15 cellular contexts compared by ENCODE assay signal in the genomic region with DNA sequence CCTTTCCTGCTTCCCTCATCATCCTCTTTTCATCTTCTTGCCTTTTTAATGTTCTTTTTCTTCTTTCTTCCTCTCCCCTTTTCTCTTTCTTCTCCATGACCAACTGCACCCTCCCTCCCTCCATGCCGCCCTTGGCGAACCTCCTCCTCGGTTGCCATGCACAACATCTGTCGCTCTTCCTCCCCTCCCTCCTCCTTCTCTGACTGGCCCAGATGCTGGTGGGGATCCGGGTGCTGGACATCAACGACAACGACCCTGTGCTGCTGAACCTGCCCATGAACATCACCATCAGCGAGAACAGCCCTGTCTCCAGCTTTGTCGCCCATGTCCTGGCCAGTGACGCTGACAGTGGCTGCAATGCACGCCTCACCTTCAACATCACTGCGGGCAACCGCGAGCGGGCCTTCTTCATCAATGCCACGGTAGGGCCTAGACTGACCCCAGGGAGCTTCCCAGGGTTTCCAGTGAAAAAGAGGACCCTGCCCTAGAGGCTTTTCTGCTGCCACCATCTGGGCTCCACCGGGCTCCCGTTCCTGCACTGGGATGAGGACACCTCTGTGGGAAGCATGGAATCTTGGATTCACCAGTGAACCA. TPM values are rescaled to one million over a fixed set of nuclear protein-coding genes. Genes with fewer than 3 reads are reported as not detected.
DNase-seq lines count a peak whose midpoint lies in the region; ATAC-seq and TF ChIP-seq lines count a peak whose summit lies in the region.
"Had no signal": no experiment of that assay in that cellular context is flagged by ENCODE, and none has a peak within 500 bp of the region (broad histone marks: within the 10 kb centered on the region; RNA-seq: fewer than 3 reads in every experiment).

No MANE protein-coding gene starts in this region.

- no peak overlapping the region for H3K23ac ChIP-seq in mesendoderm (ENCODE audit: low read length)

- H3K27me3 Mint-ChIP-seq in CD14-positive monocyte (ENCODE audit: low read depth in 3 of 3): peaks cover 2 to 9% (median 4%) of the 10 kb centered on the region in 3 donors
- H3K27me3 Mint-ChIP-seq in stimulated activated naive CD8-positive, alpha-beta T cell treated with anti-CD3 and anti-CD28 coated beads, Interleukin-15, amount 100 ng/mL, for 72 hours: no peaks in the 10 kb centered on the region

- no peaks in the 10 kb centered on the region for H3K36me3 ChIP-seq in HEK293 (ENCODE audit: control insufficient read depth in 2 of 2, insufficient read depth in 1 of 2, low read length in 2 of 2)
- no peaks in the 10 kb centered on the region for H3K36me3 ChIP-seq in lower lobe of right lung
- H3K36me3 ChIP-seq in mesendoderm (ENCODE audit: control insufficient read depth, insufficient read depth, low read length): no peaks in the 10 kb centered on the region
- H3K36me3 ChIP-seq: BE2C had no signal

- no peak overlapping the region for H2AK5ac ChIP-seq in mesendoderm (ENCODE audit: low read length)

- H4K5ac ChIP-seq in mesendoderm (ENCODE audit: low read length): no peak overlapping the region

- no peak overlapping the region for H3K18ac ChIP-seq in mesendoderm (ENCODE audit: low read length)

- no peak overlapping the region for H4K8ac ChIP-seq in mesendoderm (ENCODE audit: low read depth, low read length)

- H3K4me1 ChIP-seq in HEK293 (ENCODE audit: control insufficient read depth, insufficient read depth, low read length): no peaks in the 10 kb centered on the region
- H3K4me1 ChIP-seq in lower lobe of right lung: peaks cover 14% of the 10 kb centered on the region
- no peaks in the 10 kb centered on the region for H3K4me1 ChIP-seq in mesendoderm (ENCODE audit: control insufficient read depth, low read depth, low read length)
- H3K4me1 ChIP-seq: BE2C, Caco-2 had no signal

- H3K4me1 Mint-ChIP-seq in CD14-positive monocyte: peaks cover 40% of the 10 kb centered on the region
- peaks cover 22% of the 10 kb centered on the region for H3K4me1 Mint-ChIP-seq in stimulated activated naive CD8-positive, alpha-beta T cell treated with anti-CD3 and anti-CD28 coated beads, Interleukin-15, amount 100 ng/mL, for 72 hours

- H2BK120ac ChIP-seq in mesendoderm (ENCODE audit: low read depth, low read length): no peak overlapping the region

- no peak for TF ChIP-seq CTCF in CD14-positive monocyte (IDR thresholded peaks at IDR 0.05)
- TF ChIP-seq CTCF in HEK293 (tag by site-specific recombination; IDR thresholded peaks at IDR 0.05): no peak
- TF ChIP-seq CTCF in lower lobe of right lung (IDR thresholded peaks at IDR 0.05): no peak

- DNase-seq in CD14-positive monocyte (ENCODE audit: low spot score) (peak; percentile 24), lower lobe of right lung (peak; percentile 33), SKM-1 (lab: John Stamatoyannopoulos, UW; ENCODE audit: unreplicated experiment) (no peak), mesendoderm (no peak)
- no peak for DNase-seq in stimulated activated naive CD8-positive, alpha-beta T cell treated with anti-CD3 and anti-CD28 coated beads, Interleukin-15, amount 100 ng/mL, for 72 hours
- DNase-seq: BE2C; Caco-2; CD8-positive, alpha-beta T cell; DND-41; GDM1; H7 had no signal

- no peak overlapping the region for H3K4me2 ChIP-seq in mesendoderm (ENCODE audit: low read length)
- H3K4me2 ChIP-seq: A549, GM23338 had no signal

- no peak overlapping the region for H3K27ac Mint-ChIP-seq in CD14-positive monocyte
- H3K27ac Mint-ChIP-seq in stimulated activated naive CD8-positive, alpha-beta T cell treated with anti-CD3 and anti-CD28 coated beads, Interleukin-15, amount 100 ng/mL, for 72 hours: peak overlapping the region; percentile 3 to 12
- H3K27ac Mint-ChIP-seq: CD8-positive, alpha-beta T cell; GM23338 had no signal

- H3K36me3 Mint-ChIP-seq in CD14-positive monocyte: peaks cover 2 to 8% of the 10 kb centered on the region in 2 donors
- H3K36me3 Mint-ChIP-seq: CD8-positive, alpha-beta T cell had no signal

- H2BK15ac ChIP-seq in mesendoderm (replicated peaks; ENCODE audit: low read depth): no peak overlapping the region

- no peak overlapping the region for H3K27ac ChIP-seq in HEK293 (ENCODE audit: extremely low read depth, low read depth, low read length)
- no peak overlapping the region for H3K27ac ChIP-seq in lower lobe of right lung
- no peak overlapping the region for H3K27ac ChIP-seq in mesendoderm (ENCODE audit: low read depth, low read length)
- H3K27ac ChIP-seq: A549, C4-2B had no signal

- CTCF ChIA-PET in HEK293 (lab: Yijun Ruan, JAX): interaction anchor here (2.0 kb wide), 1 partner anchor 12 kb away, joined by 7 read pairs; a partner anchor contains a TSS

- no peaks in the 10 kb centered on the region for H3K27me3 ChIP-seq in lower lobe of right lung (ENCODE audit: low read depth)
- H3K27me3 ChIP-seq in mesendoderm (ENCODE audit: insufficient read depth, low read length, poor library complexity): no peaks in the 10 kb centered on the region
- H3K27me3 ChIP-seq: BE2C had no signal

- no peaks in the 10 kb centered on the region for H3K9me3 ChIP-seq in HEK293 (ENCODE audit: control insufficient read depth, insufficient read depth, low read depth, low read length)
- no peaks in the 10 kb centered on the region for H3K9me3 ChIP-seq in lower lobe of right lung
- H3K9me3 ChIP-seq: A549, BE2C, Caco-2 had no signal

- no peak overlapping the region for H3K4me3 Mint-ChIP-seq in CD14-positive monocyte
- no peak overlapping the region for H3K4me3 Mint-ChIP-seq in stimulated activated naive CD8-positive, alpha-beta T cell treated with anti-CD3 and anti-CD28 coated beads, Interleukin-15, amount 100 ng/mL, for 72 hours
- H3K4me3 Mint-ChIP-seq: CD8-positive, alpha-beta T cell; GM23338 had no signal

- H3K79me1 ChIP-seq in mesendoderm (ENCODE audit: low read length): no peaks in the 10 kb centered on the region

- H3K4me3 ChIP-seq in HEK293 (ENCODE audit: low read depth, low read length): no peak overlapping the region
- no peak overlapping the region for H3K4me3 ChIP-seq in lower lobe of right lung
- H3K4me3 ChIP-seq in mesendoderm (ENCODE audit: low read length): no peak overlapping the region
- H3K4me3 ChIP-seq: A549, GM23338 had no signal

- POLR2A ChIA-PET in HEK293 (lab: Yijun Ruan, JAX): no interaction called here

- H3K56ac ChIP-seq in mesendoderm (ENCODE audit: low read length): no peak overlapping the region

- H3K9ac ChIP-seq in mesendoderm (ENCODE audit: low read length): no peak overlapping the region

- WGBS in mesendoderm (ENCODE audit: extremely low coverage, insufficient coverage, low lambda C conversion rate): no CpG with 5 or more reads among the region's 18 CpGs

- intact Hi-C loops in CD14-positive monocyte (cut with micrococcal nuclease) (no loop called here), lower lobe of right lung (cut with DNase I) (no loop called here)

- H2BK5ac ChIP-seq in mesendoderm (ENCODE audit: low read length): no peak overlapping the region

- H3K9me3 Mint-ChIP-seq in CD14-positive monocyte: peaks cover 0 to under 1% (median 0%) of the 10 kb centered on the region in 7 donors
- no peaks in the 10 kb centered on the region for H3K9me3 Mint-ChIP-seq in stimulated activated naive CD8-positive, alpha-beta T cell treated with anti-CD3 and anti-CD28 coated beads, Interleukin-15, amount 100 ng/mL, for 72 hours
- H3K9me3 Mint-ChIP-seq: CD8-positive, alpha-beta T cell; GM23338 had no signal

- no peak for ATAC-seq in lower lobe of right lung
- ATAC-seq in stimulated activated naive CD8-positive, alpha-beta T cell treated with anti-CD3 and anti-CD28 coated beads, Interleukin-15, amount 100 ng/mL, for 72 hours: no peak
- ATAC-seq: A549; CD8-positive, alpha-beta T cell; GM23338 had no signal

- no peaks in the 10 kb centered on the region for H3K79me2 ChIP-seq in mesendoderm (ENCODE audit: control insufficient read depth, insufficient read depth, low read length)

- H3K4ac ChIP-seq in mesendoderm (ENCODE audit: low read depth, low read length): no peak overlapping the region

TF ChIP-seq in HEK293, 187 proteins besides CTCF, POLR2A, EP300 and RAD21:
- TF ChIP-seq ZNF768 (tag by site-specific recombination; IDR thresholded peaks at IDR 0.05): no peak
- TF ChIP-seq ZNF37A (tag by site-specific recombination; IDR thresholded peaks at IDR 0.05): no peak
- TF ChIP-seq ZNF175 (tag by site-specific recombination; IDR thresholded peaks at IDR 0.05): no peak
- peak; percentile 31; the same call in 1 of the 2 replicates for TF ChIP-seq ZNF366 (tag by site-specific recombination; conservative IDR thresholded peaks at IDR 0.05)

RNA-seq across cellular contexts. Expression of a gene that starts 11.5 kb away (rescaled TPM):
- polyA plus RNA-seq in CD14-positive monocyte: 1,000 to 10,000 TPM in 1 of 2 donors, 100 to 1,000 TPM in 1; 801 to 1,133 TPM
- total RNA-seq in lower lobe of right lung: 117 TPM
- polyA plus RNA-seq in mesendoderm (2013, experiment 1 of 2): 0.01 TPM
- 0.07 TPM for polyA plus RNA-seq in mesendoderm (2013, experiment 2 of 2)

Comparison
In these comparisons a context has a peak if more than half of its experiments do, and no peak if none do; other contexts are left out.
1. DNase-seq: peak in CD14-positive monocyte (single experiment) and lower lobe of right lung (single experiment); none in stimulated activated naive CD8-positive, alpha-beta T cell treated with anti-CD3 and anti-CD28 coated beads, Interleukin-15, amount 100 ng/mL, for 72 hours (0 of 2), SKM-1 (single experiment) and mesendoderm (single experiment).
2. H3K27ac Mint-ChIP-seq: peak in stimulated activated naive CD8-positive, alpha-beta T cell treated with anti-CD3 and anti-CD28 coated beads, Interleukin-15, amount 100 ng/mL, for 72 hours (2 of 2); none in CD14-positive monocyte (0 of 7).